Comparison of ENCODE assay signal across 23 cellular contexts in the genomic region with DNA sequence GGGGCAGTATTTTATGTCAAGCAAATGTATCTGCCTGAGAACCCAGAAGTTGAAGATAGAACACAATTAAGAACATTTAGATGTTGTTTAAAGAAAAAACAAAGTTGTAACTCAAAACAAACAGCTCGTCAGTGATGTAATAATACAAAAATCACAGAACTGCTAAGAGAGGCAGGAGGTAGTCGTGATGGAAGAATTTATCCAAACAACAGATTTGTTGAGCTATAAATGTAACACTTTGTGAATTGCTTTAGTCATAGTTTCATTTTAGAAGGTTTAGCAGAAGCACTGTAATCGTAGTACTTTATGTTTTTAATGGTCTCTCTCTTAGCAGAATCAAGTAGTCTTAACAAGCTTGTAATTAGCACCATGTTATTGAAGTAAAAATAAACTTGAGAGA.
DNase-seq lines count a peak whose midpoint lies in the region; ATAC-seq and TF ChIP-seq lines count a peak whose summit lies in the region.
"Had no signal": no experiment of that assay in that cellular context is flagged by ENCODE, and none has a peak within 500 bp of the region (broad histone marks: within the 10 kb centered on the region; RNA-seq: fewer than 3 reads in every experiment).

No MANE protein-coding gene starts in this region.

- no peak for DNase-seq in activated naive CD4-positive, alpha-beta T cell treated with anti-CD3 and anti-CD28 coated beads, Interleukin-2, amount 10 ng/mL, durations not matched to agents 7 days and 5 days
- no peak for DNase-seq in activated naive CD4-positive, alpha-beta T cell treated with anti-CD3 and anti-CD28 coated beads, Interleukin-2, amount 50 U/mL, for 72 hours (ENCODE audit: low spot score in 2 of 2)
- DNase-seq in ascending aorta (ENCODE audit: low spot score in 2 of 2) = no peak
- DNase-seq in fibroblast of villous mesenchyme (ENCODE audit: low read depth) = peak; percentile 63
- DNase-seq in superior temporal gyrus (ENCODE audit: extremely low spot score) = peak; percentile 33
- DNase-seq in activated gamma-delta T cell treated with Interleukin-2 at 50 U/mL for 16 hours = no peak
- no peak for DNase-seq in GDM1 (lab: John Stamatoyannopoulos, UW)
- DNase-seq: activated CD4-positive, CD25-positive, alpha-beta regulatory T cell treated with anti-CD3 and anti-CD28 coated beads, Interleukin-2, amount 50 U/mL, for 72 hours; adrenal gland; BE2C; colonic mucosa; effector memory CD4-positive, alpha-beta T cell; KG1; NCI-H1417 treated with DMSO at 0.1 percent for 48 hours; NCI-H2081; NCI-H345; NCI-H774; RPMI8226; stomach; trophoblast cell had no signal

- peak overlapping the region; percentile 23 to 69 for H3K27ac ChIP-seq in ascending aorta
- H3K27ac ChIP-seq: A549, adrenal gland, colonic mucosa, stomach had no signal

- H3K9me3 ChIP-seq in ascending aorta = no peaks in the 10 kb centered on the region
- H3K9me3 ChIP-seq: A549, adrenal gland, BE2C, colonic mucosa, stomach had no signal

- H3K36me3 ChIP-seq in ascending aorta = peaks cover 28 to 45% of the 10 kb centered on the region in 2 donors

- H3K9me3 Mint-ChIP-seq in activated naive CD4-positive, alpha-beta T cell treated with anti-CD3 and anti-CD28 coated beads, Interleukin-2, amount 10 ng/mL, durations not matched to agents 7 days and 5 days = peaks cover 2% of the 10 kb centered on the region
- H3K9me3 Mint-ChIP-seq in activated naive CD4-positive, alpha-beta T cell treated with anti-CD3 and anti-CD28 coated beads, Interleukin-2, amount 50 U/mL, for 72 hours = no peaks in the 10 kb centered on the region

- CTCF ChIA-PET in activated naive CD4-positive, alpha-beta T cell treated with anti-CD3 and anti-CD28 coated beads, Interleukin-2, amount 10 ng/mL, durations not matched to agents 7 days and 5 days (lab: Charles Lee) = interaction anchor here (0.6 to 8.3 kb wide), 4 partner anchors 20 to 131 kb away, joined by 3 to 101 read pairs (median 6); no protein-coding TSS in a partner anchor

- H3K27me3 Mint-ChIP-seq in activated naive CD4-positive, alpha-beta T cell treated with anti-CD3 and anti-CD28 coated beads, Interleukin-2, amount 10 ng/mL, durations not matched to agents 7 days and 5 days = no peaks in the 10 kb centered on the region

- ATAC-seq in activated naive CD4-positive, alpha-beta T cell treated with anti-CD3 and anti-CD28 coated beads, Interleukin-2, amount 50 U/mL, for 72 hours = no peak
- ATAC-seq in HG03159 (IDR thresholded peaks at IDR 0.05; ENCODE audit: unreplicated experiment) = no peak
- ATAC-seq: A549 had no signal

- peak overlapping the region; percentile 72 for H3K27ac Mint-ChIP-seq in activated naive CD4-positive, alpha-beta T cell treated with anti-CD3 and anti-CD28 coated beads, Interleukin-2, amount 10 ng/mL, durations not matched to agents 7 days and 5 days
- no peak overlapping the region for H3K27ac Mint-ChIP-seq in activated naive CD4-positive, alpha-beta T cell treated with anti-CD3 and anti-CD28 coated beads, Interleukin-2, amount 50 U/mL, for 72 hours
- H3K27ac Mint-ChIP-seq: T-helper 1 cell treated with Interleukin-12 subunit alpha and Interleukin-12 subunit beta and Interleukin-4 antibody, amounts not matched to agents 30 μg/mL and 1 μg/mL, for 36 hours had no signal

- no peak overlapping the region for H3K4me3 ChIP-seq in ascending aorta
- H3K4me3 ChIP-seq in fibroblast of villous mesenchyme (ENCODE audit: low read depth, low read length) = no peak overlapping the region
- H3K4me3 ChIP-seq: A549, adrenal gland, colonic mucosa, stomach had no signal

- intact Hi-C loops in ascending aorta (cut with DNase I) = loop anchor here (5.0 to 10.0 kb wide), 2 partner anchors 292 to 530 kb away; a partner anchor contains a TSS

- no peak for TF ChIP-seq CTCF in ascending aorta (IDR thresholded peaks at IDR 0.05)
- TF ChIP-seq CTCF in fibroblast of villous mesenchyme (IDR thresholded peaks at IDR 0.05; ENCODE audit: insufficient read depth, low read depth, low read length) = no peak

- no peaks in the 10 kb centered on the region for H3K4me1 ChIP-seq in ascending aorta
- H3K4me1 ChIP-seq: A549, BE2C, colonic mucosa, stomach had no signal

- no peaks in the 10 kb centered on the region for H3K4me1 Mint-ChIP-seq in activated naive CD4-positive, alpha-beta T cell treated with anti-CD3 and anti-CD28 coated beads, Interleukin-2, amount 10 ng/mL, durations not matched to agents 7 days and 5 days

- peaks cover 48% of the 10 kb centered on the region for H3K36me3 Mint-ChIP-seq in activated naive CD4-positive, alpha-beta T cell treated with anti-CD3 and anti-CD28 coated beads, Interleukin-2, amount 10 ng/mL, durations not matched to agents 7 days and 5 days
- H3K36me3 Mint-ChIP-seq in activated naive CD4-positive, alpha-beta T cell treated with anti-CD3 and anti-CD28 coated beads, Interleukin-2, amount 50 U/mL, for 72 hours = peaks cover 14 to 32% of the 10 kb centered on the region in 2 donors

- H3K4me3 Mint-ChIP-seq in activated naive CD4-positive, alpha-beta T cell treated with anti-CD3 and anti-CD28 coated beads, Interleukin-2, amount 10 ng/mL, durations not matched to agents 7 days and 5 days = no peak overlapping the region
- H3K4me3 Mint-ChIP-seq: T-helper 1 cell treated with Interleukin-12 subunit alpha and Interleukin-12 subunit beta and Interleukin-4 antibody, amounts not matched to agents 30 μg/mL and 1 μg/mL, for 36 hours had no signal

- no peaks in the 10 kb centered on the region for H3K27me3 ChIP-seq in ascending aorta
- H3K27me3 ChIP-seq: adrenal gland, BE2C, colonic mucosa, stomach had no signal

Comparison
In these comparisons a context has a peak if more than half of its experiments do, and no peak if none do; other contexts are left out.
1. DNase-seq: peak in fibroblast of villous mesenchyme (single experiment) and superior temporal gyrus (single experiment); none in activated naive CD4-positive, alpha-beta T cell treated with anti-CD3 and anti-CD28 coated beads, Interleukin-2, amount 10 ng/mL, durations not matched to agents 7 days and 5 days (single experiment), activated naive CD4-positive, alpha-beta T cell treated with anti-CD3 and anti-CD28 coated beads, Interleukin-2, amount 50 U/mL, for 72 hours (0 of 2), ascending aorta (0 of 2), activated gamma-delta T cell treated with Interleukin-2 at 50 U/mL for 16 hours (single experiment) and GDM1 (single experiment).